24 cellular contexts compared by ENCODE assay signal in genomic region chr3:44469914-44470313, GRCh38.
"Had no signal": no experiment of that assay in that cellular context is flagged by ENCODE, and none has a peak within 500 bp of the region (broad histone marks: within the 10 kb centered on the region; RNA-seq: fewer than 3 reads in every experiment).

No MANE protein-coding gene starts in this region.

- H3K36me3 Mint-ChIP-seq: natural killer cell had no signal

- H3K27me3 Mint-ChIP-seq: memory B cell; stimulated activated memory B cell treated with anti-CD40 and anti-IgM and Interleukin-4, amounts not matched to agents 10 μg/mL and 1 μg/mL and 100 μg/mL, for 72 hours; type B pancreatic cell had no signal

- H3K27ac Mint-ChIP-seq: memory B cell; natural killer cell; neural progenitor cell; stimulated activated memory B cell treated with anti-CD40 and anti-IgM and Interleukin-4, amounts not matched to agents 10 μg/mL and 1 μg/mL and 100 μg/mL, for 72 hours had no signal

- H3K4me3 Mint-ChIP-seq: endodermal cell; memory B cell; natural killer cell; neural progenitor cell; stimulated activated memory B cell treated with anti-CD40 and anti-IgM and Interleukin-4, amounts not matched to agents 10 μg/mL and 1 μg/mL and 100 μg/mL, for 72 hours; type B pancreatic cell had no signal

- H2AFZ ChIP-seq: hepatocyte, neural progenitor cell had no signal

- DNase-seq: dorsolateral prefrontal cortex; effector CD8-positive, alpha-beta T cell; endodermal cell; foreskin fibroblast; gastrocnemius medialis; heart left ventricle; kidney; natural killer cell; psoas muscle; right cardiac atrium; spleen; stimulated activated CD4-positive, alpha-beta T cell treated with anti-CD3 and anti-CD28 coated beads, Interleukin-4, amount 100 ng/mL, for 4 hours; stimulated activated naive CD8-positive, alpha-beta T cell treated with anti-CD3 and anti-CD28 coated beads, Interleukin-15, Interleukin-2, amounts not matched to agents 100 U/mL and 50 U/mL, for 24 hours; substantia nigra; testis; tibial artery had no signal

- H3K27me3 ChIP-seq: dorsolateral prefrontal cortex, gastrocnemius medialis, heart left ventricle, hepatocyte, neural progenitor cell, spleen, testis, tibial artery had no signal

- H3K9me3 ChIP-seq: gastrocnemius medialis, heart left ventricle, psoas muscle, spleen, testis, tibial artery had no signal

- H3K36me3 ChIP-seq: neural progenitor cell had no signal

- H3K4me3 ChIP-seq: dorsolateral prefrontal cortex, gastrocnemius medialis, heart left ventricle, hepatocyte, lung, neural progenitor cell, psoas muscle, skin epidermis, spleen, testis, tibial artery had no signal

- H3K4me1 ChIP-seq: neural progenitor cell had no signal

- H3K9me3 Mint-ChIP-seq: endodermal cell; memory B cell; natural killer cell; neural progenitor cell; stimulated activated memory B cell treated with anti-CD40 and anti-IgM and Interleukin-4, amounts not matched to agents 10 μg/mL and 1 μg/mL and 100 μg/mL, for 72 hours had no signal

- H3K4me2 ChIP-seq: hepatocyte, neural progenitor cell had no signal

- H3K27ac ChIP-seq: dorsolateral prefrontal cortex, gastrocnemius medialis, heart left ventricle, neural progenitor cell, psoas muscle, skin epidermis, spleen, testis, tibial artery had no signal

- ATAC-seq: gastrocnemius medialis; heart left ventricle; left lobe of liver; natural killer cell; psoas muscle; right cardiac atrium; stimulated activated memory B cell treated with anti-CD40 and anti-IgM and Interleukin-4, amounts not matched to agents 10 μg/mL and 1 μg/mL and 100 μg/mL, for 72 hours; stimulated activated naive CD8-positive, alpha-beta T cell treated with anti-CD3 and anti-CD28 coated beads, Interleukin-15, Interleukin-2, amounts not matched to agents 100 U/mL and 50 U/mL, for 24 hours had no signal
